Comparison of ENCODE assay signal across 8 cellular contexts in genomic region chr17:65041945-65042639, GRCh38. TPM values are rescaled to one million over a fixed set of nuclear protein-coding genes. Genes with fewer than 3 reads are reported as not detected.
DNase-seq lines count a peak whose midpoint lies in the region; ATAC-seq and TF ChIP-seq lines count a peak whose summit lies in the region.
"Not testable (repeated sequence)": the region's sequence is repeated elsewhere in the genome, so short reads cannot be mapped to it uniquely, and the experiment has no call there.

No MANE protein-coding gene starts in this region.

- not testable (repeated sequence) for H3K27me3 Mint-ChIP-seq in CD4-positive, CD25-positive, alpha-beta regulatory T cell; T-helper 2 cell treated with Interferon-gamma antibody and Interleukin-4, amounts not matched to agents 5 μg/mL and 100 μg/mL, for 36 hours (ENCODE audit: low read depth); activated CD8-positive, alpha-beta memory T cell treated with anti-CD3 and anti-CD28 coated beads, Interleukin-2, amount 10 ng/mL, durations not matched to agents 7 days and 5 days; effector memory CD8-positive, alpha-beta T cell; stimulated activated naive CD8-positive, alpha-beta T cell treated with anti-CD3 and anti-CD28 coated beads, Interleukin-15, amount 100 ng/mL, for 72 hours

- not testable (repeated sequence) for H4K20me1 ChIP-seq in Karpas-422 (ENCODE audit: insufficient read depth, low read depth, low read length)

- CTCF ChIA-PET in activated CD8-positive, alpha-beta memory T cell treated with anti-CD3 and anti-CD28 coated beads, Interleukin-2, amount 10 ng/mL, durations not matched to agents 7 days and 5 days (lab: Charles Lee): interaction anchor here (1.0 to 1.8 kb wide), 4 partner anchors 7 to 58 kb away, joined by 3 to 8 read pairs (median 3); no protein-coding TSS in a partner anchor

- H3K4me3 ChIP-seq in CD4-positive, CD25-positive, alpha-beta regulatory T cell (ENCODE audit: low read depth, low read length): peak overlapping the region; percentile 77
- H3K4me3 ChIP-seq in Karpas-422 (ENCODE audit: low read length); neutrophil (ENCODE audit: low read depth in 1 of 2, low read length in 1 of 2): not testable (repeated sequence)

- H3K27ac ChIP-seq in CD4-positive, CD25-positive, alpha-beta regulatory T cell (ENCODE audit: insufficient read depth, low read length, poor library complexity, severe bottlenecking): peak overlapping the region; percentile 95
- H3K27ac ChIP-seq in Karpas-422 (ENCODE audit: low read length) (peak overlapping the region; percentile 80), neutrophil (peak overlapping the region; percentile 57)

- peak overlapping the region; percentile 70 to 89 (median 83) for H3K4me3 Mint-ChIP-seq in CD4-positive, CD25-positive, alpha-beta regulatory T cell
- H3K4me3 Mint-ChIP-seq in T-helper 2 cell treated with Interferon-gamma antibody and Interleukin-4, amounts not matched to agents 5 μg/mL and 100 μg/mL, for 36 hours: peak overlapping the region; percentile 74
- H3K4me3 Mint-ChIP-seq in activated CD8-positive, alpha-beta memory T cell treated with anti-CD3 and anti-CD28 coated beads, Interleukin-2, amount 10 ng/mL, durations not matched to agents 7 days and 5 days: peak overlapping the region; percentile 40
- H3K4me3 Mint-ChIP-seq in effector memory CD8-positive, alpha-beta T cell: peak overlapping the region; percentile 65 to 68
- peak overlapping the region; percentile 68 to 72 for H3K4me3 Mint-ChIP-seq in stimulated activated naive CD8-positive, alpha-beta T cell treated with anti-CD3 and anti-CD28 coated beads, Interleukin-15, amount 100 ng/mL, for 72 hours

- not testable (repeated sequence) for H3K9ac ChIP-seq in Karpas-422 (ENCODE audit: low read length)

- peak overlapping the region; percentile 91 to 97 (median 96) for H3K27ac Mint-ChIP-seq in CD4-positive, CD25-positive, alpha-beta regulatory T cell
- H3K27ac Mint-ChIP-seq in T-helper 2 cell treated with Interferon-gamma antibody and Interleukin-4, amounts not matched to agents 5 μg/mL and 100 μg/mL, for 36 hours: peak overlapping the region; percentile 89
- peak overlapping the region; percentile 73 for H3K27ac Mint-ChIP-seq in activated CD8-positive, alpha-beta memory T cell treated with anti-CD3 and anti-CD28 coated beads, Interleukin-2, amount 10 ng/mL, durations not matched to agents 7 days and 5 days
- H3K27ac Mint-ChIP-seq in activated naive CD4-positive, alpha-beta T cell treated with anti-CD3 and anti-CD28 coated beads, Interleukin-2, amount 50 U/mL, for 72 hours: peak overlapping the region; percentile 85
- H3K27ac Mint-ChIP-seq in effector memory CD8-positive, alpha-beta T cell: peak overlapping the region; percentile 87 to 98
- H3K27ac Mint-ChIP-seq in stimulated activated naive CD8-positive, alpha-beta T cell treated with anti-CD3 and anti-CD28 coated beads, Interleukin-15, amount 100 ng/mL, for 72 hours: peak overlapping the region; percentile 58 to 93

- H3K9me2 ChIP-seq in Karpas-422 (replicated peaks; ENCODE audit: insufficient read depth, low read length): not testable (repeated sequence)

- H3K79me2 ChIP-seq in Karpas-422 (ENCODE audit: low read length): peaks cover 99% of the 10 kb centered on the region

- H3K9me3 ChIP-seq in CD4-positive, CD25-positive, alpha-beta regulatory T cell (ENCODE audit: control insufficient read depth in 2 of 2, low read length in 2 of 2); Karpas-422 (ENCODE audit: low read length); neutrophil: not testable (repeated sequence)

- DNase-seq in CD4-positive, CD25-positive, alpha-beta regulatory T cell: peak; percentile 37 to 58 (median 51)
- DNase-seq in Karpas-422; T-helper 2 cell treated with Interferon-gamma antibody and Interleukin-4, amounts not matched to agents 5 μg/mL and 100 μg/mL, for 36 hours (ENCODE audit: low spot score); activated CD8-positive, alpha-beta memory T cell treated with anti-CD3 and anti-CD28 coated beads, Interleukin-2, amount 10 ng/mL, durations not matched to agents 7 days and 5 days: not testable (repeated sequence)
- peak in 1 of 2 donors; percentile 71 for DNase-seq in activated naive CD4-positive, alpha-beta T cell treated with anti-CD3 and anti-CD28 coated beads, Interleukin-2, amount 50 U/mL, for 72 hours (ENCODE audit: low spot score in 2 of 2)
- peak in 2 of 3 experiments; percentile 15 to 20 for DNase-seq in effector memory CD8-positive, alpha-beta T cell
- peak in 1 of 2 donors; percentile 41 for DNase-seq in stimulated activated naive CD8-positive, alpha-beta T cell treated with anti-CD3 and anti-CD28 coated beads, Interleukin-15, amount 100 ng/mL, for 72 hours

- H3K4me1 Mint-ChIP-seq in CD4-positive, CD25-positive, alpha-beta regulatory T cell: peaks cover 28 to 84% (median 55%) of the 10 kb centered on the region in 4 donors
- H3K4me1 Mint-ChIP-seq in T-helper 2 cell treated with Interferon-gamma antibody and Interleukin-4, amounts not matched to agents 5 μg/mL and 100 μg/mL, for 36 hours (ENCODE audit: low read depth): peaks cover 59% of the 10 kb centered on the region
- peaks cover 70% of the 10 kb centered on the region for H3K4me1 Mint-ChIP-seq in activated CD8-positive, alpha-beta memory T cell treated with anti-CD3 and anti-CD28 coated beads, Interleukin-2, amount 10 ng/mL, durations not matched to agents 7 days and 5 days
- H3K4me1 Mint-ChIP-seq in effector memory CD8-positive, alpha-beta T cell (ENCODE audit: low read depth in 2 of 2): peaks cover 49 to 73% of the 10 kb centered on the region in 2 donors
- peaks cover 64% of the 10 kb centered on the region for H3K4me1 Mint-ChIP-seq in stimulated activated naive CD8-positive, alpha-beta T cell treated with anti-CD3 and anti-CD28 coated beads, Interleukin-15, amount 100 ng/mL, for 72 hours

- ATAC-seq in CD4-positive, CD25-positive, alpha-beta regulatory T cell (ENCODE audit: low read depth in 2 of 2); activated CD8-positive, alpha-beta memory T cell treated with anti-CD3 and anti-CD28 coated beads, Interleukin-2, amount 10 ng/mL, durations not matched to agents 7 days and 5 days; stimulated activated naive CD8-positive, alpha-beta T cell treated with anti-CD3 and anti-CD28 coated beads, Interleukin-15, amount 100 ng/mL, for 72 hours: not testable (repeated sequence)
- ATAC-seq in activated naive CD4-positive, alpha-beta T cell treated with anti-CD3 and anti-CD28 coated beads, Interleukin-2, amount 50 U/mL, for 72 hours: peak; percentile 38 to 74
- peak; percentile 21 for ATAC-seq in effector memory CD8-positive, alpha-beta T cell (replicated peaks)

- H3K36me3 ChIP-seq in CD4-positive, CD25-positive, alpha-beta regulatory T cell (ENCODE audit: control insufficient read depth, insufficient read depth, low read length): peaks cover 13% of the 10 kb centered on the region
- H3K36me3 ChIP-seq in Karpas-422 (ENCODE audit: insufficient read depth, low read length): peaks cover 84% of the 10 kb centered on the region
- peaks cover 21% of the 10 kb centered on the region for H3K36me3 ChIP-seq in neutrophil

- H3K27me3 ChIP-seq in CD4-positive, CD25-positive, alpha-beta regulatory T cell (ENCODE audit: control insufficient read depth, insufficient read depth, low read length); Karpas-422 (ENCODE audit: low read length); neutrophil: not testable (repeated sequence)

- not testable (repeated sequence) for H3K9me3 Mint-ChIP-seq in CD4-positive, CD25-positive, alpha-beta regulatory T cell; T-helper 2 cell treated with Interferon-gamma antibody and Interleukin-4, amounts not matched to agents 5 μg/mL and 100 μg/mL, for 36 hours; activated CD8-positive, alpha-beta memory T cell treated with anti-CD3 and anti-CD28 coated beads, Interleukin-2, amount 10 ng/mL, durations not matched to agents 7 days and 5 days (ENCODE audit: low read depth); activated naive CD4-positive, alpha-beta T cell treated with anti-CD3 and anti-CD28 coated beads, Interleukin-2, amount 50 U/mL, for 72 hours; effector memory CD8-positive, alpha-beta T cell; stimulated activated naive CD8-positive, alpha-beta T cell treated with anti-CD3 and anti-CD28 coated beads, Interleukin-15, amount 100 ng/mL, for 72 hours

- H3K4me1 ChIP-seq in CD4-positive, CD25-positive, alpha-beta regulatory T cell (ENCODE audit: control insufficient read depth, insufficient read depth, low read length, poor library complexity, severe bottlenecking): peaks cover 76% of the 10 kb centered on the region
- H3K4me1 ChIP-seq in Karpas-422 (ENCODE audit: low read length) (peaks cover 80% of the 10 kb centered on the region), neutrophil (ENCODE audit: control insufficient read depth in 1 of 2, insufficient read depth in 1 of 2, low read depth in 1 of 2, low read length in 1 of 2) (peaks cover 9 to 10% of the 10 kb centered on the region in 2 experiments)

- not testable (repeated sequence) for H2AFZ ChIP-seq in Karpas-422 (ENCODE audit: low read length)

- H3K36me3 Mint-ChIP-seq in CD4-positive, CD25-positive, alpha-beta regulatory T cell: peaks cover 30% of the 10 kb centered on the region
- H3K36me3 Mint-ChIP-seq in T-helper 2 cell treated with Interferon-gamma antibody and Interleukin-4, amounts not matched to agents 5 μg/mL and 100 μg/mL, for 36 hours (ENCODE audit: low read depth): peaks cover 61% of the 10 kb centered on the region
- H3K36me3 Mint-ChIP-seq in activated CD8-positive, alpha-beta memory T cell treated with anti-CD3 and anti-CD28 coated beads, Interleukin-2, amount 10 ng/mL, durations not matched to agents 7 days and 5 days: peaks cover 56% of the 10 kb centered on the region
- H3K36me3 Mint-ChIP-seq in activated naive CD4-positive, alpha-beta T cell treated with anti-CD3 and anti-CD28 coated beads, Interleukin-2, amount 50 U/mL, for 72 hours: peaks cover 11 to 47% of the 10 kb centered on the region in 2 donors
- peaks cover 66% of the 10 kb centered on the region for H3K36me3 Mint-ChIP-seq in effector memory CD8-positive, alpha-beta T cell (ENCODE audit: insufficient read depth)

- not testable (repeated sequence) for TF ChIP-seq CTCF in neutrophil (IDR thresholded peaks at IDR 0.05)

- not testable (repeated sequence) for H3K4me2 ChIP-seq in Karpas-422 (ENCODE audit: low read depth, low read length, poor library complexity, severe bottlenecking)

RNA-seq across cellular contexts. Expression of gene GNA13, which starts 14.4 kb away (rescaled TPM):
- 127 TPM for total RNA-seq in CD4-positive, CD25-positive, alpha-beta regulatory T cell
- polyA plus RNA-seq in CD4-positive, CD25-positive, alpha-beta regulatory T cell: 10 to 100 TPM; 51.4 to 58.0 (median 53.3) TPM
- total RNA-seq in Karpas-422 (2014; rRNA removed; shearing (Covaris generic); ENCODE audit: low replicate concordance): 123 and 352 TPM in 2 replicates
- total RNA-seq in activated CD8-positive, alpha-beta memory T cell treated with anti-CD3 and anti-CD28 coated beads, Interleukin-2, amount 10 ng/mL, durations not matched to agents 7 days and 5 days: 10 to 100 TPM; 78.2 to 79.9 TPM
- total RNA-seq in activated naive CD4-positive, alpha-beta T cell treated with anti-CD3 and anti-CD28 coated beads, Interleukin-2, amount 50 U/mL, for 72 hours: 10 to 100 TPM; 53.0 to 74.7 TPM
